In genomic region chr21:38645282-38645681, GRCh38 we compare ENCODE assay signal across 18 cellular contexts.
DNase-seq lines count a peak whose midpoint lies in the region; ATAC-seq and TF ChIP-seq lines count a peak whose summit lies in the region.
"Had no signal": no experiment of that assay in that cellular context is flagged by ENCODE, and none has a peak within 500 bp of the region (broad histone marks: within the 10 kb centered on the region; RNA-seq: fewer than 3 reads in every experiment).

No MANE protein-coding gene starts in this region.

- no peak overlapping the region for H3K27ac ChIP-seq in fibroblast of lung (ENCODE audit: insufficient read depth, low read length)
- no peak overlapping the region for H3K27ac ChIP-seq in CD8-positive, alpha-beta memory T cell (ENCODE audit: low read depth, low read length)
- H3K27ac ChIP-seq: A549, thyroid gland had no signal

- peaks cover 4% of the 10 kb centered on the region for H3K9me3 Mint-ChIP-seq in activated CD4-positive, alpha-beta T cell treated with anti-CD3 and anti-CD28 coated beads, Interleukin-2, amount 10 ng/mL, durations not matched to agents 24 days and 14 days
- H3K9me3 Mint-ChIP-seq in CD8-positive, alpha-beta memory T cell, result peaks cover 0 to 5% (median 0%) of the 10 kb centered on the region in 5 donors
- H3K9me3 Mint-ChIP-seq: natural killer cell had no signal

- POLR2A ChIA-PET in CD8-positive, alpha-beta memory T cell (lab: Charles Lee), result no interaction called here

- intact Hi-C loops in activated CD4-positive, alpha-beta T cell treated with anti-CD3 and anti-CD28 coated beads, Interleukin-2, amount 10 ng/mL, durations not matched to agents 24 days and 14 days (cut with micrococcal nuclease), result no loop called here

- TF ChIP-seq CTCF in fibroblast of lung (conservative IDR thresholded peaks at IDR 0.05 in 1 of 2, IDR thresholded peaks at IDR 0.05 in 1 of 2; ENCODE audit: low read depth in 1 of 2, low read length in 2 of 2), result no peak

- H2AFZ ChIP-seq in fibroblast of lung (ENCODE audit: low read length), result no peak overlapping the region

- peaks cover 7% of the 10 kb centered on the region for H3K27me3 Mint-ChIP-seq in activated CD4-positive, alpha-beta T cell treated with anti-CD3 and anti-CD28 coated beads, Interleukin-2, amount 10 ng/mL, durations not matched to agents 24 days and 14 days
- peaks cover 3 to 33% of the 10 kb centered on the region in 2 donors for H3K27me3 Mint-ChIP-seq in CD8-positive, alpha-beta memory T cell

- no peak overlapping the region for H3K4me2 ChIP-seq in fibroblast of lung (ENCODE audit: extremely low read depth, insufficient read depth, low read length)
- H3K4me2 ChIP-seq: A549 had no signal

- peak overlapping the region; percentile 55 for H3K27ac Mint-ChIP-seq in activated CD4-positive, alpha-beta T cell treated with anti-CD3 and anti-CD28 coated beads, Interleukin-2, amount 10 ng/mL, durations not matched to agents 24 days and 14 days
- H3K27ac Mint-ChIP-seq in CD8-positive, alpha-beta memory T cell, result no peak overlapping the region
- H3K27ac Mint-ChIP-seq: natural killer cell, T-cell had no signal

- H3K9me3 ChIP-seq in fibroblast of lung (ENCODE audit: control insufficient read depth, insufficient read depth, low read depth, low read length), result no peaks in the 10 kb centered on the region
- no peaks in the 10 kb centered on the region for H3K9me3 ChIP-seq in CD8-positive, alpha-beta memory T cell (ENCODE audit: low read length)
- H3K9me3 ChIP-seq: A549, thyroid gland had no signal

- no peak overlapping the region for H3K9ac ChIP-seq in fibroblast of lung (ENCODE audit: insufficient read depth, low read length)

- DNase-seq in activated CD4-positive, alpha-beta T cell treated with anti-CD3 and anti-CD28 coated beads, Interleukin-2, amount 10 ng/mL, durations not matched to agents 24 days and 14 days, result no peak
- no peak for DNase-seq in activated CD4-positive, alpha-beta T cell treated with anti-CD3 and anti-CD28 coated beads, Interleukin-2, amount 50 U/mL, for 1 hour
- DNase-seq in fibroblast of lung (ENCODE audit: low read depth in 2 of 2) (peak; percentile 45 to 97), stromal cell of bone marrow (ENCODE audit: low read depth) (peak; percentile 92), 8988T (no peak), NCI-H2107 (lab: John Stamatoyannopoulos, UW) (no peak)
- no peak for DNase-seq in CD8-positive, alpha-beta memory T cell
- DNase-seq: activated CD4-positive, alpha-beta T cell treated with anti-CD3 and anti-CD28 coated beads, Interleukin-2, amount 50 U/mL, for 4 hours; activated effector memory CD4-positive, alpha-beta T cell treated with anti-CD3 and anti-CD28 coated beads, Interleukin-2, amount 50 U/mL, for 16 hours; MV-4-11; natural killer cell; NCI-H2171; T-cell; thyroid gland had no signal

- peaks cover 6% of the 10 kb centered on the region for H3K4me1 Mint-ChIP-seq in activated CD4-positive, alpha-beta T cell treated with anti-CD3 and anti-CD28 coated beads, Interleukin-2, amount 10 ng/mL, durations not matched to agents 24 days and 14 days
- no peaks in the 10 kb centered on the region for H3K4me1 Mint-ChIP-seq in CD8-positive, alpha-beta memory T cell
- H3K4me1 Mint-ChIP-seq: natural killer cell, T-cell had no signal

- no peaks in the 10 kb centered on the region for H4K20me1 ChIP-seq in fibroblast of lung (ENCODE audit: control insufficient read depth, extremely low read depth, insufficient read depth, low read length)

- no peaks in the 10 kb centered on the region for H3K36me3 ChIP-seq in fibroblast of lung (ENCODE audit: control insufficient read depth, insufficient read depth, low read length)
- no peaks in the 10 kb centered on the region for H3K36me3 ChIP-seq in CD8-positive, alpha-beta memory T cell (ENCODE audit: insufficient read depth, low read length)
- H3K36me3 ChIP-seq: thyroid gland had no signal

- H3K27me3 ChIP-seq in fibroblast of lung (ENCODE audit: control insufficient read depth, insufficient read depth, low read length), result peaks cover 14% of the 10 kb centered on the region
- H3K27me3 ChIP-seq in CD8-positive, alpha-beta memory T cell (ENCODE audit: insufficient read depth, low read length, poor library complexity, severe bottlenecking), result no peaks in the 10 kb centered on the region
- H3K27me3 ChIP-seq: thyroid gland had no signal

- no peak overlapping the region for H3K4me3 ChIP-seq in fibroblast of lung (replicated peaks in 1 of 4; ENCODE audit: control extremely low read depth in 1 of 4, insufficient read depth in 1 of 4, low read depth in 3 of 4, low read length in 4 of 4)
- no peak overlapping the region for H3K4me3 ChIP-seq in CD8-positive, alpha-beta memory T cell (ENCODE audit: low read length)
- H3K4me3 ChIP-seq: A549, GM12878, thyroid gland had no signal

- H3K36me3 Mint-ChIP-seq in activated CD4-positive, alpha-beta T cell treated with anti-CD3 and anti-CD28 coated beads, Interleukin-2, amount 10 ng/mL, durations not matched to agents 24 days and 14 days (ENCODE audit: low read depth), result no peaks in the 10 kb centered on the region
- H3K36me3 Mint-ChIP-seq in CD8-positive, alpha-beta memory T cell, result no peaks in the 10 kb centered on the region
- H3K36me3 Mint-ChIP-seq: natural killer cell, T-cell had no signal

- peaks cover 6% of the 10 kb centered on the region for H3K4me1 ChIP-seq in fibroblast of lung (ENCODE audit: control insufficient read depth, extremely low read depth, insufficient read depth, low read length)
- H3K4me1 ChIP-seq in CD8-positive, alpha-beta memory T cell (ENCODE audit: insufficient read depth, low read length), result no peaks in the 10 kb centered on the region
- H3K4me1 ChIP-seq: A549, thyroid gland had no signal

- no peaks in the 10 kb centered on the region for H3K79me2 ChIP-seq in fibroblast of lung (ENCODE audit: control insufficient read depth, insufficient read depth, low read length)

- CTCF ChIA-PET in CD8-positive, alpha-beta memory T cell (lab: Charles Lee), result no interaction called here

- peak; percentile 80 for ATAC-seq in SK-N-SH treated with all-trans-retinoic acid at 6 μM for 48 hours
- ATAC-seq: A549, GM12878, natural killer cell, sciatic nerve, T-cell had no signal

- H3K4me3 Mint-ChIP-seq in activated CD4-positive, alpha-beta T cell treated with anti-CD3 and anti-CD28 coated beads, Interleukin-2, amount 10 ng/mL, durations not matched to agents 24 days and 14 days, result no peak overlapping the region
- H3K4me3 Mint-ChIP-seq in CD8-positive, alpha-beta memory T cell, result no peak overlapping the region
- H3K4me3 Mint-ChIP-seq: natural killer cell, T-cell had no signal

TF ChIP-seq in SK-N-SH treated with all-trans-retinoic acid at 6 μM for 48 hours, 23 proteins besides CTCF, POLR2A, EP300 and RAD21:
- TF ChIP-seq PPARA (CRISPR knock-in tag; IDR thresholded peaks at IDR 0.05; ENCODE audit: borderline replicate concordance) (no peak), ZNF70 (CRISPR knock-in tag; IDR thresholded peaks at IDR 0.05) (no peak), GLIS3 (CRISPR knock-in tag; IDR thresholded peaks at IDR 0.05) (no peak), SNAI2 (CRISPR knock-in tag; IDR thresholded peaks at IDR 0.05) (no peak), POU6F1 (CRISPR knock-in tag; IDR thresholded peaks at IDR 0.05; ENCODE audit: borderline replicate concordance, low read depth) (no peak), RARB (CRISPR knock-in tag; IDR thresholded peaks at IDR 0.05) (no peak), BACH2 (CRISPR knock-in tag; IDR thresholded peaks at IDR 0.05; ENCODE audit: borderline replicate concordance) (no peak)

Comparison
In these comparisons a context has a peak if more than half of its experiments do, and no peak if none do; other contexts are left out.
1. DNase-seq: peak in fibroblast of lung (2 of 2) and stromal cell of bone marrow (single experiment); none in activated CD4-positive, alpha-beta T cell treated with anti-CD3 and anti-CD28 coated beads, Interleukin-2, amount 10 ng/mL, durations not matched to agents 24 days and 14 days (single experiment), activated CD4-positive, alpha-beta T cell treated with anti-CD3 and anti-CD28 coated beads, Interleukin-2, amount 50 U/mL, for 1 hour (single experiment), 8988T (single experiment), NCI-H2107 (single experiment) and CD8-positive, alpha-beta memory T cell (0 of 5).